In the genomic region with DNA sequence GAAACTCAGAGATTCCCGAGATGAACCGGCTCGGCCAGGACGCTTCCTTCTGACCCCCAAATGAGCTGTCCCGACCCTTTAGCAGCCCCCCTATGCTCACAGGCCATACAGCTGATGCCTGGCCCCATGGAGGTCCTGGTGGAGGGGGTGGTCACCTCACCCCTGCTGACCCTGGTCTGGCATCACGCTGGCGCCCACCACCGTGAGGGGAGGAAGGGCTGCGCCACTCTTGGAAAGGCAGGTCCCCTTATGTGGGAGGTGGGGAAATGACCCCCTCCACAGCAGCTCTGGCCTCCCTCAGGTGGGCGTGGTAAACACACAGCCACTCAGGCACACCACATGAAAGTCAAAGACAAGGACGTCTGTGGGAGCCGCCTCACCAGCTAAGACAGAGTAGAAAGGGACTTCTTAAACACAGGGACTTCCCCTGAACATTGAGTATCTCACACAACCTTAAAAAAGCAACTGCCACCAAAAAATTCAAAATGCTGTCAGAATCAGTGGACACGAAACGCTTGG, we compare ENCODE assay signal across 8 cellular contexts. TPM values are rescaled to one million over a fixed set of nuclear protein-coding genes. Genes with fewer than 3 reads are reported as not detected.
DNase-seq lines count a peak whose midpoint lies in the region; ATAC-seq, FAIRE-seq and TF ChIP-seq lines count a peak whose summit lies in the region.

No MANE protein-coding gene starts in this region.

- ATAC-seq in GM18498 (IDR thresholded peaks at IDR 0.05; ENCODE audit: unreplicated experiment) (peak; percentile 70), HG02798 (IDR thresholded peaks at IDR 0.05; ENCODE audit: poor library complexity, unreplicated experiment) (peak; percentile 78)

- no peak overlapping the region for H3K4me3 ChIP-seq in neutrophil (ENCODE audit: low read depth in 1 of 2, low read length in 1 of 2)

- H3K27ac ChIP-seq in neutrophil: peak overlapping the region; percentile 42

- peak; percentile 23 for DNase-seq in activated T-cell treated with anti-CD3 and anti-CD28 coated beads for 24 hours (ENCODE audit: low read depth)
- DNase-seq in amniotic stem cell (lab: John Stamatoyannopoulos, UW): no peak
- DNase-seq in frontal cortex (ENCODE audit: low spot score in 2 of 2): no peak
- DNase-seq in NCI-H446 (lab: John Stamatoyannopoulos, UW): no peak
- no peak for DNase-seq in NCI-H526 treated with DMSO at 0.1 percent for 48 hours (lab: John Stamatoyannopoulos, UW)

- H3K36me3 ChIP-seq in neutrophil: no peaks in the 10 kb centered on the region

- H3K27me3 ChIP-seq in neutrophil: no peaks in the 10 kb centered on the region

- H3K4me1 ChIP-seq in neutrophil (ENCODE audit: control insufficient read depth in 1 of 2, insufficient read depth in 1 of 2, low read depth in 1 of 2, low read length in 1 of 2): peaks cover 32 to 43% of the 10 kb centered on the region in 2 experiments

- FAIRE-seq in frontal cortex (lab: Jason Lieb, UNC): no peak

- no peaks in the 10 kb centered on the region for H3K9me3 ChIP-seq in neutrophil

- TF ChIP-seq CTCF in neutrophil (IDR thresholded peaks at IDR 0.05): no peak

RNA-seq across cellular contexts. Expression of gene GPR157, which starts 7.0 kb away (rescaled TPM):
- 0.41 TPM for total RNA-seq in frontal cortex

RNA-seq across cellular contexts. Expression of gene SLC2A5, which starts 52.5 kb away (rescaled TPM):
- 0.82 TPM for total RNA-seq in frontal cortex
